In the genomic region with DNA sequence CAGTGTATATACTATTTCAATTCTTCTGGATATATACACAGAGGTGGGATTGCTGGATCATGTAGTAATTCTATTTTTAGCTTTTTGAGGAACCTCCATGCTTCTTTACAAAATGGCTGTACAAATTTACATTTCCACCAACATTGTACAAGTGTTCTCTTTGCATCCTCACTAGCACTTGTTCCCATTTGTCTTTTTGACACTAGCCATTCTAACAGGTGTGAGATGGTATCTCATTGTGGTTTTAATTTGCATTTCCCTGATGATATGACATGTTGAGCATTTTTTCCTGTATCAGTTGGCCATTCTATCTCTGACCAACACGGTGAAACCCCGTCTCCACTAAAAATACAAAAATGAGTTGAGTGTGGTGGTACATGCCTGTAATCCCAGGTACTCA, we compare ENCODE assay signal across 15 cellular contexts.
"Had no signal": no experiment of that assay in that cellular context is flagged by ENCODE, and none has a peak within 500 bp of the region (broad histone marks: within the 10 kb centered on the region; RNA-seq: fewer than 3 reads in every experiment).

No MANE protein-coding gene starts in this region.

- ATAC-seq: gastroesophageal sphincter, left lobe of liver, mucosa of descending colon, natural killer cell, sciatic nerve had no signal

- H3K36me3 ChIP-seq: esophagus squamous epithelium, gastroesophageal sphincter had no signal

- H3K4me3 ChIP-seq: esophagus squamous epithelium, gastroesophageal sphincter, mucosa of descending colon, skin epidermis had no signal

- H3K9me3 ChIP-seq: esophagus squamous epithelium, gastroesophageal sphincter, mucosa of descending colon had no signal

- H3K27me3 ChIP-seq: gastroesophageal sphincter had no signal

- H3K27ac ChIP-seq: esophagus squamous epithelium, gastroesophageal sphincter, skin epidermis had no signal

- H3K4me1 ChIP-seq: gastroesophageal sphincter had no signal

- DNase-seq: dermis blood vessel endothelial cell; esophagus squamous epithelium; foreskin fibroblast; glutamatergic neuron; mammary epithelial cell; mucosa of descending colon; natural killer cell; posterior cingulate gyrus; stimulated activated CD4-positive, alpha-beta T cell treated with anti-CD3 and anti-CD28 coated beads, Interleukin-12 subunit alpha, Interleukin-12 subunit beta, amount 100 ng/mL, for 4 hours; stimulated activated naive CD4-positive, alpha-beta T cell treated with Interleukin-2 at 50 U/mL for 16 hours; trophoblast cell had no signal
